ENCODE assay signal across 18 cellular contexts in the genomic region with DNA sequence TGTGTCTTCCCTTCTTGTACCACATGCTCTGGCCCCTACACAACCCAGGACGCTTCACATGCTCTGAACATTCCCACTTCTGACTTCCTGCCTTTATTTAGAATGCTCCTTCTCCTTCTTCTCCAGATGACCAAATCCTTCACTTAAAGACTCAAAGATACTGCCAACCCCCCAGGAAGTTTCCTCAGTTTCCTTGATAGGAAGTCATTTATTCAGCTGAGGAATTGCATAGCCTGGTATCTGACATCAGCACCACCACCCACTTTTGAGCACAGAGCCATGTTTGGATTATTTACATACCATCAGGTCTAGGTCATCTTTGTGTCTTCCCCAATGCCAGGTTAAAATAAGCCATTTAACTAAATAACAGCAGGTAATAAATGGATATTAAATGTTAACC. TPM values are rescaled to one million over a fixed set of nuclear protein-coding genes. Genes with fewer than 3 reads are reported as not detected.
A peak's percentile ranks its signal among the peaks of the same experiment; 100 is the strongest.
DNase-seq lines count a peak whose midpoint lies in the region; ATAC-seq, FAIRE-seq and TF ChIP-seq lines count a peak whose summit lies in the region.
"Had no signal": no experiment of that assay in that cellular context is flagged by ENCODE, and none has a peak within 500 bp of the region (broad histone marks: within the 10 kb centered on the region; RNA-seq: fewer than 3 reads in every experiment).

No MANE protein-coding gene starts in this region.

- H3K79me1 ChIP-seq in H1 (ENCODE audit: low read depth, low read length) = no peaks in the 10 kb centered on the region

- H3K23ac ChIP-seq in H1 (ENCODE audit: insufficient read length) = no peak overlapping the region

- H2BK12ac ChIP-seq in H1 (ENCODE audit: low read depth, low read length) = no peak overlapping the region

- H3K4me1 ChIP-seq in DND-41 (ENCODE audit: insufficient read depth, low read length) (peaks cover 13% of the 10 kb centered on the region), Loucy (ENCODE audit: insufficient read depth, low read length, poor library complexity, severe bottlenecking) (peaks cover 16% of the 10 kb centered on the region), H1 (replicated peaks in 1 of 4; ENCODE audit: control insufficient read depth in 3 of 4, insufficient read depth in 4 of 4, low read length in 3 of 4) (peaks cover 0 to 7% (median 1%) of the 10 kb centered on the region in 4 experiments; a peak in 1 of 7 replicates), psoas muscle (no peaks in the 10 kb centered on the region)
- H3K4me1 ChIP-seq: suprapubic skin had no signal

- H3K27ac ChIP-seq in DND-41 (ENCODE audit: low read length) (0 out of 2 replicates have a peak overlapping the region, but pooled peaks have one; percentile 53), H1 (ENCODE audit: low read depth, low read length) (no peak overlapping the region), psoas muscle (no peak overlapping the region)
- H3K27ac ChIP-seq: suprapubic skin had no signal

- H2AFZ ChIP-seq in DND-41 (ENCODE audit: low read depth, low read length) (peak overlapping the region; percentile 18; the same call in 1 of the 2 replicates), Loucy (ENCODE audit: low read length) (peak overlapping the region; percentile 88), H1 (ENCODE audit: low read length) (0 out of 2 replicates have a peak overlapping the region, but pooled peaks have one; percentile 70)

- no peak for FAIRE-seq in H1 (lab: Jason Lieb, UNC)
- FAIRE-seq: GM19239, kidney had no signal

- TF ChIP-seq CTCF in DND-41 (IDR thresholded peaks at IDR 0.05; ENCODE audit: borderline replicate concordance, extremely low read depth, low read length, poor library complexity, severe bottlenecking) (no peak), Loucy (conservative IDR thresholded peaks at IDR 0.05; ENCODE audit: low read length) (no peak), H1 (IDR thresholded peaks at IDR 0.05; ENCODE audit: control extremely low read depth in 1 of 3, insufficient read depth in 1 of 3, low read depth in 1 of 3, low read length in 3 of 3) (no peak), mesothelial cell of epicardium (IDR thresholded peaks at IDR 0.05; ENCODE audit: unreplicated experiment) (no peak), nephron progenitor cell (IDR thresholded peaks at IDR 0.05) (no peak), psoas muscle (IDR thresholded peaks at IDR 0.05) (no peak)

- H3K9me3 ChIP-seq in DND-41 (ENCODE audit: insufficient read depth, low read length, severe bottlenecking) (no peaks in the 10 kb centered on the region), Loucy (ENCODE audit: insufficient read depth, low read depth, low read length) (no peaks in the 10 kb centered on the region), H1 (ENCODE audit: insufficient read depth in 2 of 2, low read depth in 1 of 2, low read length in 1 of 2) (no peaks in the 10 kb centered on the region), psoas muscle (no peaks in the 10 kb centered on the region)
- H3K9me3 ChIP-seq: suprapubic skin had no signal

- no peak for TF ChIP-seq EP300 in H1 (IDR thresholded peaks at IDR 0.05; ENCODE audit: borderline replicate concordance in 1 of 2, low read depth in 2 of 2, low read length in 2 of 2)

- no peak overlapping the region for H3K14ac ChIP-seq in H1 (ENCODE audit: insufficient read length)

- CTCF ChIA-PET in H1 (lab: Charles Lee; ENCODE audit: partially characterized antibody) = interaction anchor here (0.6 to 0.9 kb wide), 3 partner anchors 67 to 304 kb away, joined by 3 read pairs; no protein-coding TSS in a partner anchor

- no peak for TF ChIP-seq POLR2A in H1 (IDR thresholded peaks at IDR 0.05; ENCODE audit: control extremely low read depth in 1 of 2, low read depth in 2 of 2, low read length in 2 of 2)

- H3K27ac Mint-ChIP-seq in mesothelial cell of epicardium (peak overlapping the region; percentile 1), nephron progenitor cell (no peak overlapping the region)
- no peak overlapping the region for H3K27ac Mint-ChIP-seq in stimulated activated naive B cell treated with anti-CD40 and anti-IgM and Interleukin-4, amounts not matched to agents 10 μg/mL and 1 μg/mL and 100 μg/mL, for 72 hours
- H3K27ac Mint-ChIP-seq: activated CD8-positive, alpha-beta T cell treated with anti-CD3 and anti-CD28 coated beads for 36 hours; brain; CD4-positive, CD25-positive, alpha-beta regulatory T cell had no signal

- no peaks in the 10 kb centered on the region for H3K27me3 ChIP-seq in DND-41 (ENCODE audit: insufficient read depth, low read length, poor library complexity)
- no peaks in the 10 kb centered on the region for H3K27me3 ChIP-seq in Loucy (ENCODE audit: insufficient read depth, low read length, poor library complexity, severe bottlenecking)
- no peaks in the 10 kb centered on the region; a peak in 1 of 7 replicates for H3K27me3 ChIP-seq in H1 (replicated peaks in 1 of 4; ENCODE audit: control insufficient read depth in 3 of 4, extremely low read depth in 1 of 4, insufficient read depth in 3 of 4, low read length in 3 of 4)
- H3K27me3 ChIP-seq in psoas muscle (ENCODE audit: insufficient read depth in 3 of 3, low read length in 2 of 3) = no peaks in the 10 kb centered on the region
- H3K27me3 ChIP-seq: suprapubic skin had no signal

- 84% methylated on average over 1 of the region's 1 CpG; no CpG with 5 or more reads in 1 of the 2 experiments for WGBS in H1 (ENCODE audit: extremely low coverage in 1 of 2, insufficient coverage in 1 of 2, insufficient read length in 1 of 2, insufficient replicate concordance in 2 of 2, low coverage in 1 of 2, low lambda C conversion rate in 2 of 2, missing lambda C conversion rate in 1 of 2), 2 experiments
- WGBS in psoas muscle, 3 donors = 36 to 69% (median 54%) methylated on average over 1 of the region's 1 CpG

- H3K56ac ChIP-seq in H1 (replicated peaks; ENCODE audit: insufficient read length, low read depth, low read length) = no peak overlapping the region

- H2BK120ac ChIP-seq in H1 (replicated peaks; ENCODE audit: low read depth, low read length) = no peak overlapping the region

- no peak overlapping the region for H3K18ac ChIP-seq in H1 (ENCODE audit: extremely low read depth, low read length)

- no peak overlapping the region for H4K5ac ChIP-seq in H1 (ENCODE audit: insufficient read length, low read depth, low read length)

- no peaks in the 10 kb centered on the region for H3K27me3 Mint-ChIP-seq in mesothelial cell of epicardium (ENCODE audit: low read depth)
- H3K27me3 Mint-ChIP-seq in nephron progenitor cell (ENCODE audit: low read depth, poor library complexity) = peaks cover 5% of the 10 kb centered on the region
- peaks cover 0 to 6% of the 10 kb centered on the region in 2 donors for H3K27me3 Mint-ChIP-seq in stimulated activated naive B cell treated with anti-CD40 and anti-IgM and Interleukin-4, amounts not matched to agents 10 μg/mL and 1 μg/mL and 100 μg/mL, for 72 hours
- H3K27me3 Mint-ChIP-seq: activated CD8-positive, alpha-beta T cell treated with anti-CD3 and anti-CD28 coated beads for 36 hours; CD4-positive, CD25-positive, alpha-beta regulatory T cell had no signal

- H2AK5ac ChIP-seq in H1 (ENCODE audit: low read depth, low read length) = no peak overlapping the region

- H3K4me1 Mint-ChIP-seq in mesothelial cell of epicardium (peaks cover 21% of the 10 kb centered on the region), nephron progenitor cell (peaks cover 10% of the 10 kb centered on the region)
- peaks cover 3 to 18% of the 10 kb centered on the region in 2 donors for H3K4me1 Mint-ChIP-seq in stimulated activated naive B cell treated with anti-CD40 and anti-IgM and Interleukin-4, amounts not matched to agents 10 μg/mL and 1 μg/mL and 100 μg/mL, for 72 hours

- H3K4me3 Mint-ChIP-seq in mesothelial cell of epicardium (no peak overlapping the region), nephron progenitor cell (no peak overlapping the region)
- H3K4me3 Mint-ChIP-seq in stimulated activated naive B cell treated with anti-CD40 and anti-IgM and Interleukin-4, amounts not matched to agents 10 μg/mL and 1 μg/mL and 100 μg/mL, for 72 hours = no peak overlapping the region
- H3K4me3 Mint-ChIP-seq: activated CD8-positive, alpha-beta T cell treated with anti-CD3 and anti-CD28 coated beads for 36 hours; brain; CD4-positive, CD25-positive, alpha-beta regulatory T cell had no signal

- H3K9ac ChIP-seq in DND-41 (ENCODE audit: low read depth, low read length) = no peak overlapping the region
- no peak overlapping the region for H3K9ac ChIP-seq in Loucy (ENCODE audit: low read depth, low read length, poor library complexity, severe bottlenecking)
- H3K9ac ChIP-seq in H1 (replicated peaks in 1 of 4; ENCODE audit: extremely low read depth in 1 of 4, low read depth in 3 of 4, low read length in 3 of 4) = no peak overlapping the region

- DNase-seq in DND-41 (no peak), H1 (ENCODE audit: low read depth in 1 of 2, low spot score in 2 of 2) (no peak), mesothelial cell of epicardium (ENCODE audit: low spot score in 2 of 2, unreplicated experiment in 2 of 2) (no peak), nephron progenitor cell (no peak), psoas muscle (no peak)
- DNase-seq in stimulated activated naive B cell treated with anti-CD40 and anti-IgM and Interleukin-4, amounts not matched to agents 10 μg/mL and 1 μg/mL and 100 μg/mL, for 72 hours = no peak
- DNase-seq: activated CD8-positive, alpha-beta T cell treated with anti-CD3 and anti-CD28 coated beads for 36 hours; CD4-positive, CD25-positive, alpha-beta regulatory T cell; effector memory CD4-positive, alpha-beta T cell; kidney; NCI-H1105; NCI-H345; posterior cingulate gyrus had no signal

- H3K9me3 Mint-ChIP-seq in mesothelial cell of epicardium = peaks cover 5% of the 10 kb centered on the region
- H3K9me3 Mint-ChIP-seq in nephron progenitor cell = no peaks in the 10 kb centered on the region
- no peaks in the 10 kb centered on the region for H3K9me3 Mint-ChIP-seq in stimulated activated naive B cell treated with anti-CD40 and anti-IgM and Interleukin-4, amounts not matched to agents 10 μg/mL and 1 μg/mL and 100 μg/mL, for 72 hours
- H3K9me3 Mint-ChIP-seq: activated CD8-positive, alpha-beta T cell treated with anti-CD3 and anti-CD28 coated beads for 36 hours; brain; CD4-positive, CD25-positive, alpha-beta regulatory T cell had no signal

- TF ChIP-seq RAD21 in H1 (IDR thresholded peaks at IDR 0.05 in 1 of 2, conservative IDR thresholded peaks at IDR 0.05 in 1 of 2; ENCODE audit: low read depth in 2 of 2, low read length in 2 of 2) = no peak

- H3K36me3 Mint-ChIP-seq in mesothelial cell of epicardium (no peaks in the 10 kb centered on the region), nephron progenitor cell (ENCODE audit: low read depth) (no peaks in the 10 kb centered on the region)
- H3K36me3 Mint-ChIP-seq in stimulated activated naive B cell treated with anti-CD40 and anti-IgM and Interleukin-4, amounts not matched to agents 10 μg/mL and 1 μg/mL and 100 μg/mL, for 72 hours = no peaks in the 10 kb centered on the region
- H3K36me3 Mint-ChIP-seq: brain; CD4-positive, CD25-positive, alpha-beta regulatory T cell had no signal

- H3K36me3 ChIP-seq in DND-41 (ENCODE audit: insufficient read depth, low read length) = no peaks in the 10 kb centered on the region
- H3K36me3 ChIP-seq in Loucy (ENCODE audit: insufficient read depth, low read length) = no peaks in the 10 kb centered on the region
- H3K36me3 ChIP-seq in H1 (ENCODE audit: control insufficient read depth in 2 of 4, insufficient read depth in 4 of 4, low read length in 3 of 4) = no peaks in the 10 kb centered on the region; a peak in 1 of 8 replicates
- H3K36me3 ChIP-seq in psoas muscle (ENCODE audit: insufficient read depth in 1 of 2, low read depth in 1 of 2) = no peaks in the 10 kb centered on the region
- H3K36me3 ChIP-seq: suprapubic skin had no signal

- H3K4me3 ChIP-seq in DND-41 (ENCODE audit: low read depth in 1 of 2, low read length in 2 of 2) (no peak overlapping the region), Loucy (ENCODE audit: low read length, poor library complexity, severe bottlenecking) (no peak overlapping the region), H1 (ENCODE audit: extremely low read depth in 1 of 4, insufficient read depth in 2 of 4, low read depth in 3 of 4, low read length in 4 of 4) (no peak overlapping the region), psoas muscle (no peak overlapping the region)
- H3K4me3 ChIP-seq: suprapubic skin had no signal

- H3K4ac ChIP-seq in H1 (replicated peaks; ENCODE audit: insufficient read length, low read depth, low read length) = no peak overlapping the region

- no peak overlapping the region for H2BK15ac ChIP-seq in H1 (ENCODE audit: low read length)

- H3K23me2 ChIP-seq in H1 (ENCODE audit: low read depth, low read length) = no peaks in the 10 kb centered on the region

- no peak overlapping the region for H4K91ac ChIP-seq in H1 (replicated peaks; ENCODE audit: insufficient read length, low read length)

- POLR2A ChIA-PET in H1 (lab: Charles Lee; ENCODE audit: partially characterized antibody) = no interaction called here

- H2BK20ac ChIP-seq in H1 (ENCODE audit: low read length) = no peak overlapping the region

- no peaks in the 10 kb centered on the region for H3K79me2 ChIP-seq in DND-41 (ENCODE audit: insufficient read depth, low read length)
- H3K79me2 ChIP-seq in Loucy (ENCODE audit: insufficient read depth, low read length) = no peaks in the 10 kb centered on the region
- no peaks in the 10 kb centered on the region for H3K79me2 ChIP-seq in H1 (ENCODE audit: control insufficient read depth in 1 of 2, insufficient read depth in 2 of 2, low read length in 2 of 2)

- no peak for ATAC-seq in DND-41 (ENCODE audit: insufficient read depth, low read depth)
- ATAC-seq in psoas muscle = no peak
- no peak for ATAC-seq in GM21360 (IDR thresholded peaks at IDR 0.05; ENCODE audit: unreplicated experiment)
- no peak for ATAC-seq in stimulated activated naive B cell treated with anti-CD40 and anti-IgM and Interleukin-4, amounts not matched to agents 10 μg/mL and 1 μg/mL and 100 μg/mL, for 72 hours (replicated peaks)
- ATAC-seq: activated CD8-positive, alpha-beta T cell treated with anti-CD3 and anti-CD28 coated beads for 36 hours had no signal

- H3K4me2 ChIP-seq in DND-41 (ENCODE audit: insufficient read depth, low read length) (no peak overlapping the region), Loucy (ENCODE audit: low read depth, low read length, poor library complexity, severe bottlenecking) (no peak overlapping the region), H1 (ENCODE audit: insufficient read depth in 1 of 2, low read depth in 2 of 2, low read length in 2 of 2) (no peak overlapping the region)

- intact Hi-C loops in psoas muscle (cut with DNase I) = no loop called here

- no peaks in the 10 kb centered on the region for H3F3A ChIP-seq in Loucy (ENCODE audit: low read depth)

- no peak overlapping the region for H4K8ac ChIP-seq in H1 (ENCODE audit: extremely low read depth, insufficient read depth, low read length)

- H4K20me1 ChIP-seq in DND-41 (ENCODE audit: insufficient read depth, low read length) (no peaks in the 10 kb centered on the region), Loucy (ENCODE audit: insufficient read depth, low read length, poor library complexity, severe bottlenecking) (no peaks in the 10 kb centered on the region), H1 (replicated peaks in 1 of 2; ENCODE audit: control insufficient read depth in 1 of 2, insufficient read depth in 2 of 2, low read length in 2 of 2) (no peaks in the 10 kb centered on the region)

- H2BK5ac ChIP-seq in H1 (ENCODE audit: low read depth, low read length) = no peak overlapping the region

- no peaks in the 10 kb centered on the region for H3K9me2 ChIP-seq in Loucy (replicated peaks; ENCODE audit: low read depth, low read length)

RNA-seq across cellular contexts. Expression of a gene that starts 42.4 kb away (rescaled TPM):
- 0.17 and 0.19 TPM in 2 replicates for total RNA-seq in H1 (2021; fragmentation: NEBNext Ultra II Directional; extraction: Animal tissue kit (Norgen Biotek cat#: 25700))
- polyA plus RNA-seq in H1 (2011; rRNA removed) (0.08 TPM in 2 replicates), psoas muscle (under 1 TPM in 2 of 3 donors, not detected in 1; 0.01 to 0.05 TPM)
- polyA plus RNA-seq in H1 (2011; cell fraction: cytosol; rRNA removed) = 0.09 TPM
- 0.16 TPM for polyA plus RNA-seq in H1 (2011; cell fraction: nucleus; rRNA removed)
- 0.08 to 0.17 TPM (median 0.08 TPM) in 3 of 4 replicates, not detected in the other for polyA plus RNA-seq in H1 (2012, experiment 1 of 2)
- polyA plus RNA-seq in H1 (2012, experiment 2 of 2) = not detected
- polyA plus RNA-seq in H1 (2013, experiment 1 of 2) = 0.04 TPM
- 0.06 TPM for polyA plus RNA-seq in H1 (2013, experiment 2 of 2)
- polyA minus RNA-seq in H1 (2011; rRNA and poly(A)+ RNA removed) = 0.15 and 0.28 TPM in 2 replicates
- not detected for polyA minus RNA-seq in H1 (2011; cell fraction: cytosol; rRNA and poly(A)+ RNA removed)
- not detected for polyA minus RNA-seq in H1 (2011; cell fraction: nucleus; rRNA and poly(A)+ RNA removed)
- total RNA-seq in mesothelial cell of epicardium (0.34 to 0.58 TPM (median 0.41 TPM) in 3 replicates), psoas muscle (under 1 TPM in 3 of 4 donors, not detected in 1; 0.17 to 0.36 (median 0.20) TPM)

Comparison
In these comparisons a context has a peak if more than half of its experiments do, and no peak if none do; other contexts are left out.
1. H2AFZ ChIP-seq: peak in every context shown above with its lines; median percentile 88 in Loucy; 70 in H1; 18 in DND-41.